ENCODE assay signal across 1 cellular context in genomic region chr9:123863164-123863855, GRCh38.
A peak's percentile ranks its signal among the peaks of the same experiment; 100 is the strongest.
TF ChIP-seq lines count a peak whose summit lies in the region.

No MANE protein-coding gene starts in this region.

TF ChIP-seq in HEK293, 187 proteins besides CTCF, POLR2A, EP300 and RAD21 (continued from another document):
- TF ChIP-seq PRDM6 (tag by site-specific recombination; IDR thresholded peaks at IDR 0.05) (peak; percentile 87), FEZF1 (tag by site-specific recombination; IDR thresholded peaks at IDR 0.05) (0 out of 2 replicates have a peak, but pooled peaks have one; percentile 15), REST (tag by site-specific recombination; IDR thresholded peaks at IDR 0.05) (no peak), ZNF211 (tag by site-specific recombination; IDR thresholded peaks at IDR 0.05; ENCODE audit: low read depth) (no peak), ZBTB10 (tag by site-specific recombination; IDR thresholded peaks at IDR 0.05) (no peak), ZSCAN16 (tag by site-specific recombination; IDR thresholded peaks at IDR 0.05) (no peak), ZBTB49 (tag by site-specific recombination; IDR thresholded peaks at IDR 0.05; ENCODE audit: low read depth) (no peak), ZNF76 (tag by site-specific recombination; IDR thresholded peaks at IDR 0.05; ENCODE audit: borderline replicate concordance, low read depth) (no peak), GLI2 (tag by site-specific recombination; IDR thresholded peaks at IDR 0.05; ENCODE audit: borderline replicate concordance, low read depth) (no peak), ZNF48 (tag by site-specific recombination; IDR thresholded peaks at IDR 0.05) (no peak), ZNF776 (tag by site-specific recombination; IDR thresholded peaks at IDR 0.05; ENCODE audit: borderline replicate concordance) (no peak), ZNF555 (tag by site-specific recombination; conservative IDR thresholded peaks at IDR 0.05) (no peak), ZNF202 (tag by site-specific recombination; IDR thresholded peaks at IDR 0.05; ENCODE audit: borderline replicate concordance) (no peak), SCRT2 (tag by site-specific recombination; IDR thresholded peaks at IDR 0.05) (peak; percentile 61; the same call in 1 of the 2 replicates), ZSCAN5A (tag by site-specific recombination; IDR thresholded peaks at IDR 0.05) (no peak), ZNF423 (tag by site-specific recombination; IDR thresholded peaks at IDR 0.05) (no peak), ZNF24 (tag by site-specific recombination; IDR thresholded peaks at IDR 0.05) (no peak), PBX3 (CRISPR knock-in tag; IDR thresholded peaks at IDR 0.05) (no peak), ZNF624 (tag by site-specific recombination; IDR thresholded peaks at IDR 0.05) (no peak), ZNF747 (tag by site-specific recombination; IDR thresholded peaks at IDR 0.05) (no peak)
